Comparison of ENCODE assay signal across 18 cellular contexts in the genomic region with DNA sequence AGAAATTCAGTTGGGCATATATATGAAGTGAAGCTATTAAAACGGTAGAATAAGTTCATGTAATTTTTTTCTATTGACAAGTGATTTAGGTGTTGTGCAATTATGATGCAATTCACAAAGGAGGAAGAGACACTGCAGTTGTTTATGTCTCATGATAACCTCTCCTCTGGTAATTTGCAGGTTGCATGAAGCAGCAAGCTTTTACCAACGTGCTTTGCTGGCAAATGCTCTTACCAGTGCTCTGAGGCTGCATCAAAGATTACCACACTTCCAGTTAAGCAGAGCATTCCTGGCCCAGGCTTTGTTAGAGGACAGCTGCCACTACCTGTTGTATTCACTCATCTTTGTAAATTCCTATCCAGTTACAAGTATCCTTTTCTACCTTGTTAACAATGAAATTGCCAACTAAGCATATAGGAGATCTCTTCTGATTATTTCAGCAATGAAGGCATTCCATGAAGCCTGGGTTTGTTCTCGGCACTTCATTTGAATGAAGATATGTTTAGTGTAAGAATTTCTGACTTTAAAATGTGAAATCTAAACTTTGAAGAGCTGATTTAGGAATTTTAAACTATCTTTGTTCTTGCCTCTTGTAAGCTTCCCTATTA. TPM values are rescaled to one million over a fixed set of nuclear protein-coding genes. Genes with fewer than 3 reads are reported as not detected.
A peak's percentile ranks its signal among the peaks of the same experiment; 100 is the strongest.
DNase-seq lines count a peak whose midpoint lies in the region; ATAC-seq, FAIRE-seq and TF ChIP-seq lines count a peak whose summit lies in the region.
"Had no signal": no experiment of that assay in that cellular context is flagged by ENCODE, and none has a peak within 500 bp of the region (broad histone marks: within the 10 kb centered on the region; RNA-seq: fewer than 3 reads in every experiment).

No MANE protein-coding gene starts in this region.

- H3K4me1 ChIP-seq in Loucy (ENCODE audit: insufficient read depth, low read length, poor library complexity, severe bottlenecking) = peaks cover 21% of the 10 kb centered on the region
- H3K4me1 ChIP-seq in keratinocyte (ENCODE audit: control insufficient read depth, extremely low read depth, insufficient read depth, low read length) = peaks cover 34% of the 10 kb centered on the region
- peaks cover 11% of the 10 kb centered on the region for H3K4me1 ChIP-seq in osteoblast (ENCODE audit: insufficient read depth, low read length)
- no peaks in the 10 kb centered on the region for H3K4me1 ChIP-seq in colonic mucosa

- DNase-seq in CD14-positive monocyte (ENCODE audit: low spot score) = peak; percentile 65
- peak; percentile 77 for DNase-seq in SKM-1 treated with dmso at 0.1 percent for 144 hours (lab: John Stamatoyannopoulos, UW; ENCODE audit: unreplicated experiment)
- peak; percentile 82 for DNase-seq in keratinocyte (ENCODE audit: low read depth, low spot score)
- DNase-seq in activated CD4-positive, alpha-beta memory T cell treated with anti-CD3 and anti-CD28 coated beads for 36 hours = no peak
- no peak for DNase-seq in osteoblast (ENCODE audit: insufficient read length, low spot score, missing footprints)
- DNase-seq in colonic mucosa = no peak
- DNase-seq: activated CD8-positive, alpha-beta memory T cell treated with anti-CD3 and anti-CD28 coated beads, Interleukin-2, amount 50 U/mL, for 48 hours; dermis blood vessel endothelial cell; kidney; naive thymus-derived CD4-positive, alpha-beta T cell; NCI-H1092; NCI-H524 had no signal

- H3K27me3 ChIP-seq in Loucy (ENCODE audit: insufficient read depth, low read length, poor library complexity, severe bottlenecking) (no peaks in the 10 kb centered on the region), keratinocyte (ENCODE audit: control insufficient read depth, extremely low read depth, insufficient read depth, low read length) (no peaks in the 10 kb centered on the region), osteoblast (ENCODE audit: insufficient read depth, low read length) (no peaks in the 10 kb centered on the region), colonic mucosa (no peaks in the 10 kb centered on the region)
- H3K27me3 ChIP-seq: adrenal gland, SJSA1 had no signal

- peak; percentile 83 for FAIRE-seq in keratinocyte (lab: Jason Lieb, UNC)
- FAIRE-seq: H54, kidney had no signal

- peaks cover 34 to 49% of the 10 kb centered on the region in 2 donors for H3K36me3 Mint-ChIP-seq in CD14-positive monocyte
- peaks cover 31% of the 10 kb centered on the region for H3K36me3 Mint-ChIP-seq in activated CD4-positive, alpha-beta memory T cell treated with anti-CD3 and anti-CD28 coated beads for 36 hours

- H3K4me3 Mint-ChIP-seq in CD14-positive monocyte = peak overlapping the region in 1 of 2 donors; percentile 26
- H3K4me3 Mint-ChIP-seq in activated CD4-positive, alpha-beta memory T cell treated with anti-CD3 and anti-CD28 coated beads for 36 hours = no peak overlapping the region

- H3K4me2 ChIP-seq in Loucy (ENCODE audit: low read depth, low read length, poor library complexity, severe bottlenecking) (peak overlapping the region; percentile 95), keratinocyte (ENCODE audit: control insufficient read depth, extremely low read depth, insufficient read depth, low read depth, low read length) (peak overlapping the region; percentile 43), osteoblast (ENCODE audit: insufficient read depth, low read length) (no peak overlapping the region)

- peaks cover 40% of the 10 kb centered on the region for H3K4me1 Mint-ChIP-seq in CD14-positive monocyte
- H3K4me1 Mint-ChIP-seq in activated CD4-positive, alpha-beta memory T cell treated with anti-CD3 and anti-CD28 coated beads for 36 hours (ENCODE audit: low read depth) = peaks cover 40% of the 10 kb centered on the region

- H3K9ac ChIP-seq in Loucy (ENCODE audit: low read depth, low read length, poor library complexity, severe bottlenecking) (no peak overlapping the region), keratinocyte (ENCODE audit: control insufficient read depth, extremely low read depth, insufficient read depth, low read length) (no peak overlapping the region), colonic mucosa (ENCODE audit: low read depth in 2 of 2, low read length in 2 of 2) (no peak overlapping the region)

- H3K27ac ChIP-seq in keratinocyte (ENCODE audit: control insufficient read depth, insufficient read depth, low read length) (peak overlapping the region; percentile 68), osteoblast (ENCODE audit: low read depth, low read length) (no peak overlapping the region), colonic mucosa (no peak overlapping the region)
- H3K27ac ChIP-seq: SJSA1 had no signal

- POLR2A ChIA-PET in activated CD4-positive, alpha-beta memory T cell treated with anti-CD3 and anti-CD28 coated beads for 36 hours (lab: Charles Lee) = no interaction called here

- H3K9me3 Mint-ChIP-seq in CD14-positive monocyte = peaks cover 0 to 3% (median under 1%) of the 10 kb centered on the region in 7 donors
- H3K9me3 Mint-ChIP-seq in activated CD4-positive, alpha-beta memory T cell treated with anti-CD3 and anti-CD28 coated beads for 36 hours = no peaks in the 10 kb centered on the region
- H3K9me3 Mint-ChIP-seq: stimulated activated naive CD8-positive, alpha-beta T cell treated with anti-CD3 and anti-CD28 coated beads, Interleukin-15, Interleukin-2, amounts not matched to agents 100 ng/mL and 50 ng/mL, for 24 hours had no signal

- dilution Hi-C loops in keratinocyte (cut with MboI; ENCODE audit: extremely low pct_ligation_motif_present, low sequenced_read_pairs) = no loop called here

- no peaks in the 10 kb centered on the region for H3K9me1 ChIP-seq in keratinocyte (ENCODE audit: control insufficient read depth, extremely low read depth, insufficient read depth, low read length)

- peak overlapping the region; percentile 64 to 83 (median 80) for H3K27ac Mint-ChIP-seq in CD14-positive monocyte
- no peak overlapping the region for H3K27ac Mint-ChIP-seq in activated CD4-positive, alpha-beta memory T cell treated with anti-CD3 and anti-CD28 coated beads for 36 hours
- H3K27ac Mint-ChIP-seq: stimulated activated naive CD8-positive, alpha-beta T cell treated with anti-CD3 and anti-CD28 coated beads, Interleukin-15, Interleukin-2, amounts not matched to agents 100 ng/mL and 50 ng/mL, for 24 hours had no signal

- H3F3A ChIP-seq in Loucy (ENCODE audit: low read depth) = no peaks in the 10 kb centered on the region

- H3K27me3 Mint-ChIP-seq in CD14-positive monocyte (ENCODE audit: low read depth in 3 of 3) = peaks cover 0 to 4% (median 0%) of the 10 kb centered on the region in 3 donors
- H3K27me3 Mint-ChIP-seq in activated CD4-positive, alpha-beta memory T cell treated with anti-CD3 and anti-CD28 coated beads for 36 hours = no peaks in the 10 kb centered on the region
- H3K27me3 Mint-ChIP-seq: naive thymus-derived CD4-positive, alpha-beta T cell; stimulated activated naive CD8-positive, alpha-beta T cell treated with anti-CD3 and anti-CD28 coated beads, Interleukin-15, Interleukin-2, amounts not matched to agents 100 ng/mL and 50 ng/mL, for 24 hours had no signal

- H3K79me2 ChIP-seq in Loucy (ENCODE audit: insufficient read depth, low read length) (peaks cover 80% of the 10 kb centered on the region), keratinocyte (ENCODE audit: control insufficient read depth, insufficient read depth, low read length) (peaks cover 69% of the 10 kb centered on the region), osteoblast (ENCODE audit: insufficient read depth, low read length) (peaks cover 69% of the 10 kb centered on the region)

- no peaks in the 10 kb centered on the region for H3K9me2 ChIP-seq in Loucy (replicated peaks; ENCODE audit: low read depth, low read length)

- CTCF ChIA-PET in activated CD4-positive, alpha-beta memory T cell treated with anti-CD3 and anti-CD28 coated beads for 36 hours (lab: Charles Lee) = interaction anchor here (1.1 kb wide), 1 partner anchor 16 kb away, joined by 4 read pairs; no protein-coding TSS in a partner anchor

- H3K36me3 ChIP-seq in Loucy (ENCODE audit: insufficient read depth, low read length) (peaks cover 24% of the 10 kb centered on the region; the same call in 1 of the 2 replicates), keratinocyte (ENCODE audit: control insufficient read depth in 2 of 2, extremely low read depth in 1 of 2, insufficient read depth in 2 of 2, low read length in 2 of 2) (peaks cover 2 to 8% of the 10 kb centered on the region in 2 experiments), osteoblast (ENCODE audit: insufficient read depth, low read length) (peaks cover 11% of the 10 kb centered on the region), colonic mucosa (peaks cover 4% of the 10 kb centered on the region)

- H3K4me3 ChIP-seq in Loucy (ENCODE audit: low read length, poor library complexity, severe bottlenecking) = peak overlapping the region; percentile 84
- no peak overlapping the region for H3K4me3 ChIP-seq in keratinocyte (ENCODE audit: control insufficient read depth in 2 of 3, extremely low read depth in 1 of 3, insufficient read depth in 2 of 3, low read depth in 1 of 3, low read length in 3 of 3)
- no peak overlapping the region for H3K4me3 ChIP-seq in osteoblast (ENCODE audit: insufficient read depth, low read length)
- H3K4me3 ChIP-seq in colonic mucosa = no peak overlapping the region
- H3K4me3 ChIP-seq: adrenal gland, SJSA1 had no signal

- H2AFZ ChIP-seq in Loucy (ENCODE audit: low read length) (no peak overlapping the region), keratinocyte (ENCODE audit: control insufficient read depth, low read length) (no peak overlapping the region), osteoblast (ENCODE audit: low read length) (no peak overlapping the region)

- H4K20me1 ChIP-seq in Loucy (ENCODE audit: insufficient read depth, low read length, poor library complexity, severe bottlenecking) (peaks cover 67% of the 10 kb centered on the region), keratinocyte (ENCODE audit: control insufficient read depth, extremely low read depth, insufficient read depth, low read length) (peaks cover 2% of the 10 kb centered on the region), osteoblast (ENCODE audit: insufficient read depth, low read length) (peaks cover 12% of the 10 kb centered on the region)

- intact Hi-C loops in CD14-positive monocyte (cut with micrococcal nuclease) = loop anchor here (5.0 to 10.0 kb wide), 3 partner anchors 53 to 716 kb away; partner anchors contain the start of genes SLC30A9 (in 2 of the 2) and ATP8A1 (in 1 of the 2)
- intact Hi-C loops in activated CD4-positive, alpha-beta memory T cell treated with anti-CD3 and anti-CD28 coated beads for 36 hours (cut with micrococcal nuclease) = no loop called here
- intact Hi-C loops in colonic mucosa (cut with DNase I) = no loop called here

- H3K9me3 ChIP-seq in Loucy (ENCODE audit: insufficient read depth, low read depth, low read length) (no peaks in the 10 kb centered on the region), keratinocyte (ENCODE audit: control insufficient read depth, low read depth, low read length) (no peaks in the 10 kb centered on the region), osteoblast (ENCODE audit: low read depth, low read length) (no peaks in the 10 kb centered on the region), colonic mucosa (no peaks in the 10 kb centered on the region)
- H3K9me3 ChIP-seq: adrenal gland, SJSA1 had no signal

- TF ChIP-seq CTCF in CD14-positive monocyte (IDR thresholded peaks at IDR 0.05) (no peak), Loucy (conservative IDR thresholded peaks at IDR 0.05; ENCODE audit: low read length) (no peak), keratinocyte (optimal IDR thresholded peaks at IDR 0.05 in 1 of 3, IDR thresholded peaks at IDR 0.05 in 1 of 3, conservative IDR thresholded peaks at IDR 0.05 in 1 of 3; ENCODE audit: extremely low read depth in 1 of 3, insufficient read depth in 2 of 3, low read length in 3 of 3) (no peak), osteoblast (IDR thresholded peaks at IDR 0.05; ENCODE audit: extremely low read depth, low read depth, low read length) (no peak), colonic mucosa (IDR thresholded peaks at IDR 0.05) (no peak)

- no peak for ATAC-seq in GM21786 (IDR thresholded peaks at IDR 0.05; ENCODE audit: unreplicated experiment)
- ATAC-seq: naive thymus-derived CD4-positive, alpha-beta T cell had no signal

RNA-seq across cellular contexts. Expression of gene TMEM33, which starts 3.9 kb away (rescaled TPM):
- polyA plus RNA-seq in CD14-positive monocyte (10 to 100 TPM; 60.7 to 61.6 TPM), keratinocyte (72.0 to 133 TPM (median 110 TPM) in 3 replicates)
- polyA plus RNA-seq in keratinocyte (2011; ENCODE audit: low read depth) = 17.7 TPM
- polyA plus RNA-seq in keratinocyte (2011; cell fraction: cytosol; rRNA removed) = 50.4 and 103 TPM in 2 replicates
- 134 and 136 TPM in 2 replicates for polyA plus RNA-seq in keratinocyte (2011; cell fraction: nucleus; rRNA removed)
- 55.2 and 59.6 TPM in 2 replicates for polyA plus RNA-seq in keratinocyte (2012; ENCODE audit: low replicate concordance)
- 226 to 274 TPM (median 273 TPM) in 3 replicates for polyA minus RNA-seq in keratinocyte
- polyA minus RNA-seq in keratinocyte (2011; cell fraction: cytosol; rRNA and poly(A)+ RNA removed) = 119 TPM
- 177 and 293 TPM in 2 replicates for polyA minus RNA-seq in keratinocyte (2011; cell fraction: nucleus; rRNA and poly(A)+ RNA removed)
- total RNA-seq in activated CD4-positive, alpha-beta memory T cell treated with anti-CD3 and anti-CD28 coated beads for 36 hours = 10 to 100 TPM; 40.7 to 44.8 TPM
- total RNA-seq in osteoblast (39.5 and 49.2 TPM in 2 replicates), colonic mucosa (10 to 100 TPM; 75.4 to 93.0 TPM)

RNA-seq across cellular contexts. Expression of gene DCAF4L1, which starts 42.4 kb away (rescaled TPM):
- not detected for polyA plus RNA-seq in CD14-positive monocyte
- polyA plus RNA-seq in keratinocyte = 0.16 to 0.75 TPM (median 0.46 TPM) in 3 replicates
- polyA plus RNA-seq in keratinocyte (2011; ENCODE audit: low read depth) = 0.97 TPM
- polyA plus RNA-seq in keratinocyte (2011; cell fraction: cytosol; rRNA removed) = 0.03 and 0.07 TPM in 2 replicates
- polyA plus RNA-seq in keratinocyte (2011; cell fraction: nucleus; rRNA removed) = 3.0 and 3.3 TPM in 2 replicates
- 0.13 and 1.0 TPM in 2 replicates for polyA plus RNA-seq in keratinocyte (2012; ENCODE audit: low replicate concordance)
- 0.07 to 1.1 TPM (median 0.92 TPM) in 3 replicates for polyA minus RNA-seq in keratinocyte
- not detected for polyA minus RNA-seq in keratinocyte (2011; cell fraction: cytosol; rRNA and poly(A)+ RNA removed)
- polyA minus RNA-seq in keratinocyte (2011; cell fraction: nucleus; rRNA and poly(A)+ RNA removed) = 1.6 and 3.6 TPM in 2 replicates
- total RNA-seq in activated CD4-positive, alpha-beta memory T cell treated with anti-CD3 and anti-CD28 coated beads for 36 hours = under 1 TPM; 0.10 to 0.17 TPM
- total RNA-seq in osteoblast = under 0.01 TPM in 2 replicates
- under 1 TPM; 0.05 to 0.15 TPM for total RNA-seq in colonic mucosa
- total RNA-seq: SJSA1 had no signal

RNA-seq across cellular contexts. Expression of gene SLC30A9, which starts 51.2 kb away (rescaled TPM):
- polyA plus RNA-seq in CD14-positive monocyte (10 to 100 TPM; 41.0 to 47.2 TPM), keratinocyte (29.3 to 53.0 TPM (median 41.4 TPM) in 3 replicates)
- 77.9 TPM for polyA plus RNA-seq in keratinocyte (2011; ENCODE audit: low read depth)
- 30.6 and 52.2 TPM in 2 replicates for polyA plus RNA-seq in keratinocyte (2011; cell fraction: cytosol; rRNA removed)
- polyA plus RNA-seq in keratinocyte (2011; cell fraction: nucleus; rRNA removed) = 22.9 and 26.2 TPM in 2 replicates
- polyA plus RNA-seq in keratinocyte (2012; ENCODE audit: low replicate concordance) = 22.6 and 29.0 TPM in 2 replicates
- polyA minus RNA-seq in keratinocyte = 13.8 to 81.9 TPM (median 42.0 TPM) in 3 replicates
- 84.8 TPM for polyA minus RNA-seq in keratinocyte (2011; cell fraction: cytosol; rRNA and poly(A)+ RNA removed)
- polyA minus RNA-seq in keratinocyte (2011; cell fraction: nucleus; rRNA and poly(A)+ RNA removed) = 30.7 and 44.1 TPM in 2 replicates
- 10 to 100 TPM; 43.3 to 48.3 TPM for total RNA-seq in activated CD4-positive, alpha-beta memory T cell treated with anti-CD3 and anti-CD28 coated beads for 36 hours
- total RNA-seq in osteoblast (58.3 and 58.6 TPM in 2 replicates), colonic mucosa (10 to 100 TPM; 70.7 to 81.8 TPM)

Comparison
In these comparisons a context has a peak if more than half of its experiments do, and no peak if none do; other contexts are left out.
1. DNase-seq: peak in CD14-positive monocyte (single experiment), SKM-1 treated with dmso at 0.1 percent for 144 hours (single experiment) and keratinocyte (single experiment); none in activated CD4-positive, alpha-beta memory T cell treated with anti-CD3 and anti-CD28 coated beads for 36 hours (single experiment), osteoblast (single experiment) and colonic mucosa (single experiment).
2. intact Hi-C loops: an anchor here in CD14-positive monocyte (5.0 to 10.0 kb wide); none called in activated CD4-positive, alpha-beta memory T cell treated with anti-CD3 and anti-CD28 coated beads for 36 hours and colonic mucosa.